4 cellular contexts compared by ENCODE assay signal in the genomic region with DNA sequence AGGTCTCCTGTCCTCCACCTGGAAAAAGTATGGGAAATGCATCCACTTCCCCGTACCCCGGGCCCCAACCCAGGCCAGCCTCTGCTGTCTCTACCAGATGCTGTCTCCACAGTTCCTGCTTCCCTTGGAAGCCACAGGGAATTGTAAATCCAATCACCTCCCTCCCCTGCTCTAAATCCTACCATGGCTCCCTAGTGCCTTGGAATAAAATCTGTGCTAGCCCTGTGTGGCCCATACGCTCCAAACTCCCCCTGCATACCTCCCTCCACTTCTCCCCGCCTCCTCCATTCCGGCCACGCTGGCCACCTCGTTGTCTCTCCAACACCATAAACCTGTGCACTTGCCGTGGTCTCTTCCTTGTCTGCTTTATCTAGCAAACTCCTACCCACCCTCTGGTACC.
TF ChIP-seq lines count a peak whose summit lies in the region.

No MANE protein-coding gene starts in this region.

TF ChIP-seq in SK-N-SH treated with all-trans-retinoic acid at 6 μM for 48 hours, 23 proteins besides CTCF, POLR2A, EP300 and RAD21:
- TF ChIP-seq ZFP3 (CRISPR knock-in tag; IDR thresholded peaks at IDR 0.05), result peak; percentile 49; the same call in 1 of the 2 replicates
- TF ChIP-seq, protein P1, sequence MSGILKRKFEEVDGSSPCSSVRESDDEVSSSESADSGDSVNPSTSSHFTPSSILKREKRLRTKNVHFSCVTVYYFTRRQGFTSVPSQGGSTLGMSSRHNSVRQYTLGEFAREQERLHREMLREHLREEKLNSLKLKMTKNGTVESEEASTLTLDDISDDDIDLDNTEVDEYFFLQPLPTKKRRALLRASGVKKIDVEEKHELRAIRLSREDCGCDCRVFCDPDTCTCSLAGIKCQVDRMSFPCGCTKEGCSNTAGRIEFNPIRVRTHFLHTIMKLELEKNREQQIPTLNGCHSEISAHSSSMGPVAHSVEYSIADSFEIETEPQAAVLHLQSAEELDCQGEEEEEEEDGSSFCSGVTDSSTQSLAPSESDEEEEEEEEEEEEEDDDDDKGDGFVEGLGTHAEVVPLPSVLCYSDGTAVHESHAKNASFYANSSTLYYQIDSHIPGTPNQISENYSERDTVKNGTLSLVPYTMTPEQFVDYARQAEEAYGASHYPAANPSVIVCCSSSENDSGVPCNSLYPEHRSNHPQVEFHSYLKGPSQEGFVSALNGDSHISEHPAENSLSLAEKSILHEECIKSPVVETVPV (CRISPR knock-in tag; IDR thresholded peaks at IDR 0.05), result no peak

TF ChIP-seq in SK-N-SH, 30 proteins besides CTCF, POLR2A, EP300 and RAD21:
- TF ChIP-seq GATA2 (CRISPR knock-in tag; IDR thresholded peaks at IDR 0.05) (no peak), EZH2phosphoT487 (IDR thresholded peaks at IDR 0.05; ENCODE audit: borderline replicate concordance, low read depth) (no peak)

TF ChIP-seq in A549, 52 proteins besides CTCF, POLR2A, EP300 and RAD21:
- TF ChIP-seq HDAC2 (IDR thresholded peaks at IDR 0.05) (no peak), ZFP36 (IDR thresholded peaks at IDR 0.05; ENCODE audit: borderline replicate concordance, partially characterized antibody) (peak; percentile 37)

TF ChIP-seq in K562, 482 proteins besides CTCF, POLR2A, EP300 and RAD21:
- TF ChIP-seq BCOR (IDR thresholded peaks at IDR 0.05) (peak; percentile 66; the same call in 1 of the 2 replicates), ZC3H11A (IDR thresholded peaks at IDR 0.05; ENCODE audit: low read depth, low read length) (no peak), KDM1A (IDR thresholded peaks at IDR 0.05) (peak; percentile 10 to 55; a peak in 1 of 4 replicates), ADNP (tag; IDR thresholded peaks at IDR 0.05) (no peak), ARHGAP35 (IDR thresholded peaks at IDR 0.05; ENCODE audit: partially characterized antibody) (no peak), ZFP36 (IDR thresholded peaks at IDR 0.05; ENCODE audit: low read depth, low read length, partially characterized antibody) (peak; percentile 19), U2AF1 (optimal IDR thresholded peaks at IDR 0.05; ENCODE audit: low read depth, low read length) (no peak)
- TF ChIP-seq, protein P2, sequence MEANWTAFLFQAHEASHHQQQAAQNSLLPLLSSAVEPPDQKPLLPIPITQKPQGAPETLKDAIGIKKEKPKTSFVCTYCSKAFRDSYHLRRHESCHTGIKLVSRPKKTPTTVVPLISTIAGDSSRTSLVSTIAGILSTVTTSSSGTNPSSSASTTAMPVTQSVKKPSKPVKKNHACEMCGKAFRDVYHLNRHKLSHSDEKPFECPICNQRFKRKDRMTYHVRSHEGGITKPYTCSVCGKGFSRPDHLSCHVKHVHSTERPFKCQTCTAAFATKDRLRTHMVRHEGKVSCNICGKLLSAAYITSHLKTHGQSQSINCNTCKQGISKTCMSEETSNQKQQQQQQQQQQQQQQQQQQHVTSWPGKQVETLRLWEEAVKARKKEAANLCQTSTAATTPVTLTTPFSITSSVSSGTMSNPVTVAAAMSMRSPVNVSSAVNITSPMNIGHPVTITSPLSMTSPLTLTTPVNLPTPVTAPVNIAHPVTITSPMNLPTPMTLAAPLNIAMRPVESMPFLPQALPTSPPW (CRISPR knock-in tag; IDR thresholded peaks at IDR 0.05), result no peak
